16 cellular contexts compared by ENCODE assay signal in the genomic region with DNA sequence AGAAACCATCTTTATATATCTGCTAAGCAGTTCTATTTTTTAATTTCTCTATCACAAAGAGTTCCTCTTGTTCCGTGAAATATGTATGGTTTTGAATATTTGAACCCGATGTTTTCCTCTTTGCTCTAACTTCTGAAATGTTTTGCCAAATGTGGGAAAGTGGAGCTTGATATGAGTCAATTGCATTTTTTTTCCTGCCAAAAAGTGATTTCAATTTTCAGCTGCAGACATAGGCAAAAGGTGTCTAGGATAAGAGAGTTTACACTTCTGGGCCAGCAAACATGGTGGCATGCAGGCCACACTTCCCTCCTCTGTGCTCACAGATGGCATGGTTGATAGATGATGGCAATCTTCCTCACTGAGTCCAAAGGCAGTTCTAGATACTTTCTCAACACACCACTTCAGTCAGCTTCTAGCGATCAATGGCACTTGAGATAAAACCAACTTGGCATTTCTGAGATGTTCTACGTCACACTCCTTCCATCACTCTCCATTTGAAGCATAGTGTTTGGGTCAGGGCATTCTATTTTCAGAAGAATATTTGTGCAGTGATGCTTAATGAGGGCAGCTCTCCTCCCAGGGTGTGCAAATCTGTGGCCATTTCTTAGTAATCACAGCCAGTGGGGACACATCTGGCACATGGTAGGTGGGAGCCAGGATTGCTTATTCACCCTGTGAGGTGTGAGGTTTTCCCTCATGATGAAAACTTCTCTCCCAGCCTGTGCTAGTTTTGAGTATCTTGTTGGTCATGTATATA. TPM values are rescaled to one million over a fixed set of nuclear protein-coding genes. Genes with fewer than 3 reads are reported as not detected.
DNase-seq lines count a peak whose midpoint lies in the region; ATAC-seq and TF ChIP-seq lines count a peak whose summit lies in the region.
"Had no signal": no experiment of that assay in that cellular context is flagged by ENCODE, and none has a peak within 500 bp of the region (broad histone marks: within the 10 kb centered on the region; RNA-seq: fewer than 3 reads in every experiment).

No MANE protein-coding gene starts in this region.

- H3K79me1 ChIP-seq in mesenchymal stem cell (replicated peaks; ENCODE audit: low read length, poor library complexity, severe bottlenecking): no peaks in the 10 kb centered on the region

- H3K4me3 Mint-ChIP-seq in activated CD4-positive, alpha-beta T cell treated with anti-CD3 and anti-CD28 coated beads for 36 hours: no peak overlapping the region
- no peak overlapping the region for H3K4me3 Mint-ChIP-seq in activated T-cell treated with anti-CD3 and anti-CD28 coated beads, Interleukin-2, amount 50 U/mL, for 72 hours
- H3K4me3 Mint-ChIP-seq: activated B cell treated with CpG ODN at 0.5 μM for 24 hours; activated naive CD4-positive, alpha-beta T cell treated with anti-CD3 and anti-CD28 coated beads, Interleukin-2, amount 50 U/mL, for 24 hours; stimulated activated naive CD8-positive, alpha-beta T cell treated with anti-CD3 and anti-CD28 coated beads, Interleukin-15, Interleukin-2, amounts not matched to agents 100 ng/mL and 50 ng/mL, for 24 hours had no signal

- no peaks in the 10 kb centered on the region; the same call in 1 of the 2 replicates for H3K27me3 ChIP-seq in GM23248 (replicated peaks; ENCODE audit: insufficient read depth)
- no peaks in the 10 kb centered on the region for H3K27me3 ChIP-seq in mesenchymal stem cell (ENCODE audit: control insufficient read depth in 1 of 2, insufficient read depth in 1 of 2, low read length in 2 of 2)
- H3K27me3 ChIP-seq: neutrophil, Peyer's patch had no signal

- H3K27me3 Mint-ChIP-seq in activated CD4-positive, alpha-beta T cell treated with anti-CD3 and anti-CD28 coated beads for 36 hours: peaks cover 12% of the 10 kb centered on the region
- peaks cover 31% of the 10 kb centered on the region for H3K27me3 Mint-ChIP-seq in activated T-cell treated with anti-CD3 and anti-CD28 coated beads, Interleukin-2, amount 50 U/mL, for 72 hours (ENCODE audit: low read depth)
- H3K27me3 Mint-ChIP-seq: activated B cell treated with CpG ODN at 0.5 μM for 24 hours had no signal

- H4K91ac ChIP-seq in mesenchymal stem cell (ENCODE audit: low read length): no peak overlapping the region

- CTCF ChIA-PET in activated CD4-positive, alpha-beta T cell treated with anti-CD3 and anti-CD28 coated beads for 36 hours (lab: Charles Lee): interaction anchor here (0.6 to 1.5 kb wide), 8 partner anchors 14 to 472 kb away, joined by 3 to 5 read pairs (median 3); no protein-coding TSS in a partner anchor

- in situ Hi-C loops in GM23248 (cut with MboI): no loop called here

- H3K36me3 ChIP-seq in GM23248 (ENCODE audit: low read depth): no peaks in the 10 kb centered on the region
- no peaks in the 10 kb centered on the region for H3K36me3 ChIP-seq in mesenchymal stem cell (ENCODE audit: control insufficient read depth in 1 of 2, insufficient read depth in 2 of 2, low read depth in 1 of 2, low read length in 2 of 2)
- H3K36me3 ChIP-seq: HAP-1, neutrophil, Peyer's patch had no signal

- no peak overlapping the region for H3K23ac ChIP-seq in mesenchymal stem cell (ENCODE audit: low read length in 2 of 2)

- no peak overlapping the region for H3K9ac ChIP-seq in GM23248
- H3K9ac ChIP-seq in mesenchymal stem cell (ENCODE audit: low read length): peak overlapping the region; percentile 55

- no peak overlapping the region for H2BK12ac ChIP-seq in mesenchymal stem cell (ENCODE audit: low read length in 2 of 2)

- H3K9me3 ChIP-seq in GM23248 (ENCODE audit: low read depth) (no peaks in the 10 kb centered on the region), mesenchymal stem cell (ENCODE audit: control insufficient read depth, low read length) (no peaks in the 10 kb centered on the region)
- H3K9me3 ChIP-seq: HAP-1, neutrophil, Peyer's patch had no signal

- intact Hi-C loops in activated CD4-positive, alpha-beta T cell treated with anti-CD3 and anti-CD28 coated beads for 36 hours (cut with DNase I, micrococcal nuclease): loop anchor here in 1 of 2 experiments (1.0 to 5.0 kb wide), 3 partner anchors 86 to 791 kb away; a partner anchor contains a TSS

- H3K14ac ChIP-seq in mesenchymal stem cell (ENCODE audit: low read length in 2 of 2): no peak overlapping the region

- no peak overlapping the region for H2AK5ac ChIP-seq in mesenchymal stem cell (ENCODE audit: low read length, severe bottlenecking)

- POLR2A ChIA-PET in activated CD4-positive, alpha-beta T cell treated with anti-CD3 and anti-CD28 coated beads for 36 hours (lab: Charles Lee): no interaction called here

- no peak overlapping the region for H2BK15ac ChIP-seq in mesenchymal stem cell (ENCODE audit: low read depth, poor library complexity, severe bottlenecking)

- H3F3A ChIP-seq in GM23248 (ENCODE audit: insufficient read depth): no peaks in the 10 kb centered on the region

- no peak overlapping the region for H2BK5ac ChIP-seq in mesenchymal stem cell (ENCODE audit: low read depth, low read length, poor library complexity, severe bottlenecking)

- DNase-seq in GM23248: no peak
- DNase-seq in mesenchymal stem cell: no peak
- no peak for DNase-seq in activated CD4-positive, alpha-beta T cell treated with anti-CD3 and anti-CD28 coated beads for 36 hours
- no peak for DNase-seq in activated T-cell treated with anti-CD3 and anti-CD28 coated beads, Interleukin-2, amount 50 U/mL, for 72 hours
- no peak for DNase-seq in NCI-H524 treated with DMSO at 0.1 percent for 48 hours (lab: John Stamatoyannopoulos, UW)
- DNase-seq: activated B cell treated with CpG ODN at 0.5 μM for 24 hours, kidney had no signal

- no peaks in the 10 kb centered on the region for H3K79me2 ChIP-seq in GM23248 (ENCODE audit: insufficient read depth)

- H3K4me1 ChIP-seq in GM23248 (ENCODE audit: insufficient read depth) (no peaks in the 10 kb centered on the region), mesenchymal stem cell (ENCODE audit: control insufficient read depth, insufficient read depth, low read depth, low read length) (peaks cover 1% of the 10 kb centered on the region)
- H3K4me1 ChIP-seq: Caco-2, HAP-1, Peyer's patch had no signal

- H2AFZ ChIP-seq in GM23248 (peak overlapping the region; percentile 61; the same call in 1 of the 2 replicates), mesenchymal stem cell (ENCODE audit: low read depth, low read length) (no peak overlapping the region)

- no peak overlapping the region for H4K8ac ChIP-seq in mesenchymal stem cell (ENCODE audit: low read length)

- no peaks in the 10 kb centered on the region for H4K20me1 ChIP-seq in GM23248 (ENCODE audit: insufficient read depth)

- H3K27ac Mint-ChIP-seq in activated CD4-positive, alpha-beta T cell treated with anti-CD3 and anti-CD28 coated beads for 36 hours: no peak overlapping the region
- H3K27ac Mint-ChIP-seq in activated T-cell treated with anti-CD3 and anti-CD28 coated beads, Interleukin-2, amount 50 U/mL, for 72 hours: no peak overlapping the region
- H3K27ac Mint-ChIP-seq: activated B cell treated with CpG ODN at 0.5 μM for 24 hours; activated naive CD4-positive, alpha-beta T cell treated with anti-CD3 and anti-CD28 coated beads, Interleukin-2, amount 50 U/mL, for 24 hours; stimulated activated naive CD8-positive, alpha-beta T cell treated with anti-CD3 and anti-CD28 coated beads, Interleukin-15, Interleukin-2, amounts not matched to agents 100 ng/mL and 50 ng/mL, for 24 hours had no signal

- H3K4me2 ChIP-seq in GM23248 (ENCODE audit: unreplicated experiment): no peak overlapping the region
- no peak overlapping the region for H3K4me2 ChIP-seq in mesenchymal stem cell (ENCODE audit: low read length, poor library complexity, severe bottlenecking)

- H3K4ac ChIP-seq in mesenchymal stem cell (ENCODE audit: low read depth in 1 of 2, low read length in 2 of 2): no peak overlapping the region

- peaks cover 4% of the 10 kb centered on the region for H3K4me1 Mint-ChIP-seq in activated CD4-positive, alpha-beta T cell treated with anti-CD3 and anti-CD28 coated beads for 36 hours
- peaks cover 5% of the 10 kb centered on the region for H3K4me1 Mint-ChIP-seq in activated T-cell treated with anti-CD3 and anti-CD28 coated beads, Interleukin-2, amount 50 U/mL, for 72 hours (ENCODE audit: low read depth)

- H3K18ac ChIP-seq in mesenchymal stem cell (ENCODE audit: low read depth in 1 of 2, low read length in 2 of 2): no peak overlapping the region

- no peak for ATAC-seq in HG02610 (IDR thresholded peaks at IDR 0.05; ENCODE audit: unreplicated experiment)
- no peak for ATAC-seq in activated CD4-positive, alpha-beta T cell treated with anti-CD3 and anti-CD28 coated beads for 36 hours
- no peak for ATAC-seq in activated T-cell treated with anti-CD3 and anti-CD28 coated beads, Interleukin-2, amount 50 U/mL, for 72 hours (replicated peaks in 1 of 2)

- peak; percentile 53 for TF ChIP-seq CTCF in 22Rv1 (IDR thresholded peaks at IDR 0.05)
- TF ChIP-seq CTCF in VCaP (conservative IDR thresholded peaks at IDR 0.05): peak; percentile 54

- H3K27ac ChIP-seq in 22Rv1: no peak overlapping the region
- no peak overlapping the region for H3K27ac ChIP-seq in GM23248
- no peak overlapping the region for H3K27ac ChIP-seq in VCaP
- no peak overlapping the region for H3K27ac ChIP-seq in mesenchymal stem cell (ENCODE audit: low read length, poor library complexity, severe bottlenecking)
- H3K27ac ChIP-seq: neutrophil, Peyer's patch had no signal

- no peaks in the 10 kb centered on the region for H3K9me2 ChIP-seq in GM23248 (ENCODE audit: insufficient read depth)

- H3K9me3 Mint-ChIP-seq in activated CD4-positive, alpha-beta T cell treated with anti-CD3 and anti-CD28 coated beads for 36 hours (ENCODE audit: low read depth): no peaks in the 10 kb centered on the region
- peaks cover 0 to 5% of the 10 kb centered on the region in 2 donors for H3K9me3 Mint-ChIP-seq in activated T-cell treated with anti-CD3 and anti-CD28 coated beads, Interleukin-2, amount 50 U/mL, for 72 hours
- H3K9me3 Mint-ChIP-seq: activated naive CD4-positive, alpha-beta T cell treated with anti-CD3 and anti-CD28 coated beads, Interleukin-2, amount 50 U/mL, for 24 hours; stimulated activated naive CD8-positive, alpha-beta T cell treated with anti-CD3 and anti-CD28 coated beads, Interleukin-15, Interleukin-2, amounts not matched to agents 100 ng/mL and 50 ng/mL, for 24 hours had no signal

- H3K36me3 Mint-ChIP-seq in activated CD4-positive, alpha-beta T cell treated with anti-CD3 and anti-CD28 coated beads for 36 hours (ENCODE audit: low read depth): no peaks in the 10 kb centered on the region
- peaks cover 0 to 2% of the 10 kb centered on the region in 2 donors for H3K36me3 Mint-ChIP-seq in activated T-cell treated with anti-CD3 and anti-CD28 coated beads, Interleukin-2, amount 50 U/mL, for 72 hours (ENCODE audit: insufficient read depth in 2 of 2)
- H3K36me3 Mint-ChIP-seq: activated naive CD4-positive, alpha-beta T cell treated with anti-CD3 and anti-CD28 coated beads, Interleukin-2, amount 50 U/mL, for 24 hours had no signal

- H2BK120ac ChIP-seq in mesenchymal stem cell (ENCODE audit: low read depth, low read length): no peak overlapping the region

- WGBS in GM23248 (ENCODE audit: low coverage in 1 of 2, low lambda C conversion rate in 2 of 2, missing lambda C conversion rate in 2 of 2), 2 experiments: 34 to 37% methylated on average over 4 of the region's 4 CpGs
- 58% methylated on average over 3 of the region's 4 CpGs for WGBS in mesenchymal stem cell

- H3K4me3 ChIP-seq in GM23248 (0 out of 2 replicates have a peak overlapping the region, but pooled peaks have one; percentile 30), mesenchymal stem cell (ENCODE audit: insufficient read depth in 1 of 2, low read depth in 1 of 2, low read length in 2 of 2) (peak overlapping the region in 1 of 2 experiments; percentile 3)
- H3K4me3 ChIP-seq: HAP-1, Peyer's patch had no signal

RNA-seq across cellular contexts. Expression of a gene that starts 54.4 kb away (rescaled TPM):
- total RNA-seq in GM23248 (2014; rRNA removed; shearing (Covaris generic)): 3.2 and 3.7 TPM in 2 replicates
- 18.8 and 19.4 TPM in 2 replicates for polyA plus RNA-seq in GM23248 (2016; fragmentation: Nextera tagmentation; extraction: Ambion mirVana)
- 22.2 TPM for polyA plus RNA-seq in mesenchymal stem cell (2013, experiment 1 of 2)
- polyA plus RNA-seq in mesenchymal stem cell (2013, experiment 2 of 2): 21.4 TPM
- total RNA-seq in activated CD4-positive, alpha-beta T cell treated with anti-CD3 and anti-CD28 coated beads for 36 hours: 10 to 100 TPM; 47.1 to 62.8 TPM
- total RNA-seq in activated T-cell treated with anti-CD3 and anti-CD28 coated beads, Interleukin-2, amount 50 U/mL, for 72 hours: 10 to 100 TPM; 44.7 to 46.0 TPM
